ENCODE assay signal across 15 cellular contexts in genomic region chr15:90149609-90150340, GRCh38. TPM values are rescaled to one million over a fixed set of nuclear protein-coding genes. Genes with fewer than 3 reads are reported as not detected.
DNase-seq lines count a peak whose midpoint lies in the region; ATAC-seq and TF ChIP-seq lines count a peak whose summit lies in the region.
"Had no signal": no experiment of that assay in that cellular context is flagged by ENCODE, and none has a peak within 500 bp of the region (broad histone marks: within the 10 kb centered on the region; RNA-seq: fewer than 3 reads in every experiment).

No MANE protein-coding gene starts in this region.

- intact Hi-C loops in body of pancreas (cut with DNase I): no loop called here
- intact Hi-C loops in mucosa of descending colon (cut with DNase I, micrococcal nuclease): loop anchor here in 1 of 2 donors (5.0 kb wide), 1 partner anchor 78 kb away; no protein-coding TSS in a partner anchor
- intact Hi-C loops in transverse colon (cut with DNase I; ENCODE audit: low total_unique reads): no loop called here

- TF ChIP-seq CTCF in body of pancreas (IDR thresholded peaks at IDR 0.05): no peak
- TF ChIP-seq CTCF in mucosa of descending colon (IDR thresholded peaks at IDR 0.05): no peak
- no peak for TF ChIP-seq CTCF in transverse colon (IDR thresholded peaks at IDR 0.05)

- no peak for TF ChIP-seq EP300 in transverse colon (IDR thresholded peaks at IDR 0.05; ENCODE audit: low read depth)

- peaks cover 95% of the 10 kb centered on the region for H3K4me1 ChIP-seq in body of pancreas
- peaks cover 8% of the 10 kb centered on the region for H3K4me1 ChIP-seq in mucosa of descending colon (ENCODE audit: low read depth)
- peaks cover 0 to 23% (median 14%) of the 10 kb centered on the region in 4 donors for H3K4me1 ChIP-seq in transverse colon
- H3K4me1 ChIP-seq: suprapubic skin had no signal

- H3K9me3 ChIP-seq in body of pancreas: no peaks in the 10 kb centered on the region
- no peaks in the 10 kb centered on the region for H3K9me3 ChIP-seq in mucosa of descending colon
- no peaks in the 10 kb centered on the region for H3K9me3 ChIP-seq in transverse colon
- H3K9me3 ChIP-seq: suprapubic skin had no signal

- WGBS in body of pancreas, 2 donors: 71 to 73% methylated on average over 14 of the region's 14 CpGs
- WGBS in transverse colon (ENCODE audit: low coverage in 1 of 2), 2 donors: 20 to 83% methylated on average over 1 to 14 of the region's 14 CpGs

- H3K36me3 ChIP-seq in body of pancreas (replicated peaks in 1 of 2; ENCODE audit: insufficient read depth in 1 of 2, low read depth in 2 of 2) (no peaks in the 10 kb centered on the region), mucosa of descending colon (ENCODE audit: low read depth) (no peaks in the 10 kb centered on the region), transverse colon (no peaks in the 10 kb centered on the region)
- H3K36me3 ChIP-seq: suprapubic skin had no signal

- peak; percentile 20 for DNase-seq in DMS53 (lab: John Stamatoyannopoulos, UW)
- no peak for DNase-seq in DMS53 treated with DMSO at 0.1 percent for 48 hours (lab: John Stamatoyannopoulos, UW; ENCODE audit: unreplicated experiment)
- no peak for DNase-seq in body of pancreas
- no peak for DNase-seq in mucosa of descending colon
- DNase-seq in transverse colon: no peak
- no peak for DNase-seq in T1000 (lab: John Stamatoyannopoulos, UW)
- DNase-seq in activated T-cell treated with anti-CD3 and anti-CD28 coated beads, Interleukin-2, amount 50 U/mL, for 48 hours: no peak
- DNase-seq: 8988T; foreskin melanocyte; GDM1; Kasumi-1; NCI-H1436; NK-92 treated with Interleukin-12 subunit alpha and Interleukin-12 subunit beta, amount 100 ng/mL, for 24 hours had no signal

- no peak for TF ChIP-seq POLR2A in body of pancreas (IDR thresholded peaks at IDR 0.05)
- TF ChIP-seq POLR2A in transverse colon (IDR thresholded peaks at IDR 0.05): no peak
- TF ChIP-seq POLR2A in GM18505 (IDR thresholded peaks at IDR 0.05; ENCODE audit: borderline replicate concordance, extremely low read depth, insufficient read depth, insufficient read length): no peak

- ATAC-seq in body of pancreas (no peak), mucosa of descending colon (peak; percentile 9), GM18505 (IDR thresholded peaks at IDR 0.05; ENCODE audit: unreplicated experiment) (no peak)

- no peak overlapping the region for H3K4me3 ChIP-seq in body of pancreas
- no peak overlapping the region for H3K4me3 ChIP-seq in mucosa of descending colon
- H3K4me3 ChIP-seq in transverse colon: no peak overlapping the region
- H3K4me3 ChIP-seq: suprapubic skin had no signal

- H3K27ac ChIP-seq in body of pancreas (peak overlapping the region; percentile 69 to 89 (median 81)), transverse colon (peak overlapping the region; percentile 42 to 70 (median 54))
- H3K27ac ChIP-seq: suprapubic skin had no signal

- no peaks in the 10 kb centered on the region for H3K27me3 ChIP-seq in body of pancreas
- H3K27me3 ChIP-seq in transverse colon: no peaks in the 10 kb centered on the region
- H3K27me3 ChIP-seq: suprapubic skin had no signal

- in situ Hi-C loops in transverse colon (cut with MboI; ENCODE audit: low pct_ligation_motif_present in 1 of 4, low pct_unique_long_range_greater_than_20kb in 1 of 4, low sequenced_read_pairs in 3 of 4): loop anchor here in 1 of 4 donors (5.0 kb wide), 1 partner anchor 73 kb away; no protein-coding TSS in a partner anchor

RNA-seq across cellular contexts. Expression of gene IDH2, which starts 47.5 kb away (rescaled TPM):
- total RNA-seq in body of pancreas (10 to 100 TPM; 77.5 to 78.6 TPM), mucosa of descending colon (100 to 1,000 TPM in 2 of 3 donors, 10 to 100 TPM in 1; 84.8 to 262 (median 124) TPM), transverse colon (100 to 1,000 TPM in 1 of 4 donors, 10 to 100 TPM in 3; 19.1 to 101 (median 85.1) TPM)

RNA-seq across cellular contexts. Expression of gene SEMA4B, which starts 51.4 kb away (rescaled TPM):
- total RNA-seq in body of pancreas (10 to 100 TPM; 42.8 to 63.9 TPM), mucosa of descending colon (100 to 1,000 TPM; 118 to 146 (median 131) TPM), transverse colon (100 to 1,000 TPM; 115 to 193 (median 134) TPM)
